Comparison of ENCODE assay signal across 20 cellular contexts in the genomic region with DNA sequence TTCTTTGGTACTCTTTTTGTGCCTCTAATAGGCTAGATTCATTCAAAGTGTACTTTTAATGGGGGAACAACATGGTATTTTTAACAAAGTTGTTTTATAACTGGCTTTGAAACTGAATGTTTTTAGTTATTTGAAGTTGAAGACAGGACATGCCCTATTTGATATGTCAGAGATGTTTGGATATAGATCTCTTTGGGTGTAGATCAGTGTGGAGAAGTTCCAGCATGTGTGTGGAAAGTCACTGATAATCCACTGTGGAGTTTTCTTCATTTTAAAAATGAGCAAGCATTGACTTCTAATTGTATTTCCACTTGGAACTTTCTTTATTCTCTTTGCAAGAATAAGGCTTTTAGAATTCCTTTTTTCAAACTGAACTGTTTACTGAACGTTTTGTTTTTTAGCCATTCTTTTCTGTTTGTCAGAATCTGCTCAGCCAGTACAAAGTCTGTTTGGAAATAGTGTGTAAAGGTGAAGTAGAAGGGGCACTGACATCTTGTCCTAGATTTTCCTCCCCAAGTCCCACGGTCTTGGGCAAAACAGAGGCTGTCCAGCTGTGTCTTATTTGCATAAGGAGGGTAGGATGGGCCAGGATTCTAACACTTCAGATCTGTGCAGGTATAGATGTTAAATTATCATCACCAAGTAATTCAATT.
"Had no signal": no experiment of that assay in that cellular context is flagged by ENCODE, and none has a peak within 500 bp of the region (broad histone marks: within the 10 kb centered on the region; RNA-seq: fewer than 3 reads in every experiment).

No MANE protein-coding gene starts in this region.

- H3K4me1 Mint-ChIP-seq: nephron progenitor cell; stimulated activated memory B cell treated with anti-CD40 and anti-IgM and Interleukin-4, amounts not matched to agents 10 μg/mL and 1 μg/mL and 100 μg/mL, for 72 hours had no signal

- H3K27ac ChIP-seq: dorsolateral prefrontal cortex, prostate gland, right atrium auricular region, sigmoid colon, suprapubic skin, transverse colon, upper lobe of right lung, uterus had no signal

- H3K9me3 Mint-ChIP-seq: naive thymus-derived CD8-positive, alpha-beta T cell; nephron progenitor cell; stimulated activated memory B cell treated with anti-CD40 and anti-IgM and Interleukin-4, amounts not matched to agents 10 μg/mL and 1 μg/mL and 100 μg/mL, for 72 hours had no signal

- H3K4me1 ChIP-seq: prostate gland, right atrium auricular region, sigmoid colon, suprapubic skin, transverse colon, upper lobe of right lung, uterus had no signal

- H3K4me3 Mint-ChIP-seq: naive thymus-derived CD8-positive, alpha-beta T cell; nephron progenitor cell; stimulated activated memory B cell treated with anti-CD40 and anti-IgM and Interleukin-4, amounts not matched to agents 10 μg/mL and 1 μg/mL and 100 μg/mL, for 72 hours had no signal

- H3K27ac Mint-ChIP-seq: nephron progenitor cell; stimulated activated memory B cell treated with anti-CD40 and anti-IgM and Interleukin-4, amounts not matched to agents 10 μg/mL and 1 μg/mL and 100 μg/mL, for 72 hours had no signal

- FAIRE-seq: colon, frontal cortex, keratinocyte had no signal

- H3K9me3 ChIP-seq: prostate gland, right atrium auricular region, sigmoid colon, suprapubic skin, transverse colon, upper lobe of right lung, uterus had no signal

- ATAC-seq: naive thymus-derived CD8-positive, alpha-beta T cell; stimulated activated memory B cell treated with anti-CD40 and anti-IgM and Interleukin-4, amounts not matched to agents 10 μg/mL and 1 μg/mL and 100 μg/mL, for 72 hours; stimulated activated naive CD8-positive, alpha-beta T cell treated with anti-CD3 and anti-CD28 coated beads, Interleukin-15, Interleukin-2, amounts not matched to agents 100 U/mL and 50 U/mL, for 24 hours; upper lobe of right lung had no signal

- DNase-seq: dorsolateral prefrontal cortex; effector CD4-positive, alpha-beta T cell; mesenchymal stem cell; naive thymus-derived CD8-positive, alpha-beta T cell; nephron progenitor cell; nucleus accumbens; sigmoid colon; stimulated activated CD4-positive, alpha-beta T cell treated with anti-CD3 and anti-CD28 coated beads, Interleukin-2, amount 100 ng/mL, for 24 hours; stimulated activated CD4-positive, alpha-beta T cell treated with anti-CD3 and anti-CD28 coated beads, Interleukin-4, amount 100 ng/mL, for 24 hours; stimulated activated naive CD8-positive, alpha-beta T cell treated with anti-CD3 and anti-CD28 coated beads, Interleukin-15, Interleukin-2, amounts not matched to agents 100 U/mL and 50 U/mL, for 24 hours; transverse colon; upper lobe of right lung; uterus had no signal

- H3K4me3 ChIP-seq: dorsolateral prefrontal cortex, prostate gland, right atrium auricular region, sigmoid colon, suprapubic skin, transverse colon, upper lobe of right lung, uterus had no signal
